Comparison of ENCODE assay signal across 28 cellular contexts in genomic region chr5:114314061-114314460, GRCh38. TPM values are rescaled to one million over a fixed set of nuclear protein-coding genes. Genes with fewer than 3 reads are reported as not detected.
DNase-seq lines count a peak whose midpoint lies in the region; ATAC-seq, FAIRE-seq and TF ChIP-seq lines count a peak whose summit lies in the region.
"Had no signal": no experiment of that assay in that cellular context is flagged by ENCODE, and none has a peak within 500 bp of the region (broad histone marks: within the 10 kb centered on the region; RNA-seq: fewer than 3 reads in every experiment).

No MANE protein-coding gene starts in this region.

- DNase-seq in GM12891 (ENCODE audit: insufficient read length, low spot score) (no peak), HFFc6 (no peak), GM12878 (ENCODE audit: low read depth, low spot score) (no peak), progenitor cell of endocrine pancreas (ENCODE audit: low spot score, unreplicated experiment) (no peak), brain microvascular endothelial cell (no peak)
- DNase-seq: BE2C; C1 segment of cervical spinal cord; CD4-positive, alpha-beta memory T cell; CD4-positive, CD25-positive, alpha-beta regulatory T cell; CD8-positive, alpha-beta memory T cell; COR-L47; DMS 273 treated with DMSO at 0.1 percent for 48 hours; DMS153; DMS53; DMS79; DND-41; EL; GDM1 had no signal

- H3K27ac ChIP-seq in GM12878 (ENCODE audit: control insufficient read depth, insufficient read depth) (no peak overlapping the region), brain microvascular endothelial cell (no peak overlapping the region)
- H3K27ac ChIP-seq: 22Rv1, A549, BLaER1 had no signal

- no peaks in the 10 kb centered on the region for H3K36me3 ChIP-seq in GM12878 (ENCODE audit: control insufficient read depth in 2 of 2, insufficient read depth in 2 of 2, low read length in 1 of 2)
- no peaks in the 10 kb centered on the region for H3K36me3 ChIP-seq in brain microvascular endothelial cell (replicated peaks)
- H3K36me3 ChIP-seq: BE2C, BLaER1 had no signal

- no peak overlapping the region for H3K9ac ChIP-seq in GM12878 (ENCODE audit: control insufficient read depth, insufficient read depth, low read length)
- H3K9ac ChIP-seq: BLaER1 had no signal

- no peak overlapping the region for H2AFZ ChIP-seq in GM12878 (ENCODE audit: control insufficient read depth, low read depth, low read length)

- TF ChIP-seq EP300 in GM12878 (IDR thresholded peaks at IDR 0.05; ENCODE audit: borderline replicate concordance in 1 of 2, control insufficient read depth in 1 of 2, low read depth in 2 of 2, low read length in 2 of 2): no peak

- no peaks in the 10 kb centered on the region for H4K20me1 ChIP-seq in GM12878 (ENCODE audit: control insufficient read depth, insufficient read depth)
- H4K20me1 ChIP-seq: BLaER1 had no signal

- H3K4me3 Mint-ChIP-seq in HFFc6 (peak overlapping the region; percentile 14; the same call in 1 of the 2 replicates), progenitor cell of endocrine pancreas (ENCODE audit: low read depth) (no peak overlapping the region)
- H3K4me3 Mint-ChIP-seq: CD14-positive monocyte; CD4-positive, alpha-beta memory T cell; CD4-positive, CD25-positive, alpha-beta regulatory T cell; CD8-positive, alpha-beta memory T cell had no signal

- H3K36me3 Mint-ChIP-seq in HFFc6 (ENCODE audit: low read depth) (peaks cover 12% of the 10 kb centered on the region; the same call in 1 of the 2 replicates), progenitor cell of endocrine pancreas (ENCODE audit: insufficient read depth) (no peaks in the 10 kb centered on the region)
- H3K36me3 Mint-ChIP-seq: CD14-positive monocyte; CD4-positive, alpha-beta memory T cell; CD4-positive, CD25-positive, alpha-beta regulatory T cell; CD8-positive, alpha-beta memory T cell had no signal

- no peaks in the 10 kb centered on the region for H3K9me3 ChIP-seq in GM12878 (replicated peaks; ENCODE audit: control insufficient read depth, insufficient read depth, low read length)
- H3K9me3 ChIP-seq: A549, BE2C, BLaER1 had no signal

- 3% methylated on average over 2 of the region's 2 CpGs for WGBS in GM12878 (ENCODE audit: insufficient coverage, insufficient replicate concordance, low lambda C conversion rate, missing lambda C conversion rate)

- SMC1A ChIA-PET in GM12878 (lab: Charles Lee; ENCODE audit: uncharacterized antibody, unreplicated experiment): interaction anchor here (0.8 kb wide), 1 partner anchor 9 kb away, joined by 3 read pairs; no protein-coding TSS in a partner anchor

- no peak for TF ChIP-seq RAD21 in GM12878 (IDR thresholded peaks at IDR 0.05; ENCODE audit: insufficient read depth, low read depth, low read length)

- TF ChIP-seq POLR2A in GM12891 (IDR thresholded peaks at IDR 0.05; ENCODE audit: low read depth, low read length): no peak
- no peak for TF ChIP-seq POLR2A in GM12878 (IDR thresholded peaks at IDR 0.05; ENCODE audit: low read depth, low read length)

- TF ChIP-seq CTCF in HFFc6 (IDR thresholded peaks at IDR 0.05): no peak
- TF ChIP-seq CTCF in GM12878 (IDR thresholded peaks at IDR 0.05 in 2 of 3, conservative IDR thresholded peaks at IDR 0.05 in 1 of 3; ENCODE audit: control insufficient read depth in 2 of 3, extremely low read depth in 1 of 3, insufficient read depth in 1 of 3, low read depth in 3 of 3, low read length in 3 of 3): no peak
- TF ChIP-seq CTCF in progenitor cell of endocrine pancreas (IDR thresholded peaks at IDR 0.05; ENCODE audit: unreplicated experiment): no peak
- TF ChIP-seq CTCF in brain microvascular endothelial cell (IDR thresholded peaks at IDR 0.05; ENCODE audit: low read depth, low read length, missing control alignments): no peak

- no peak overlapping the region for H3K4me3 ChIP-seq in GM12878
- no peak overlapping the region for H3K4me3 ChIP-seq in brain microvascular endothelial cell (ENCODE audit: low read depth, low read length)
- H3K4me3 ChIP-seq: A549, BLaER1 had no signal

- H3K9me3 Mint-ChIP-seq in HFFc6: no peaks in the 10 kb centered on the region
- no peaks in the 10 kb centered on the region for H3K9me3 Mint-ChIP-seq in progenitor cell of endocrine pancreas (ENCODE audit: low read depth)
- H3K9me3 Mint-ChIP-seq: CD14-positive monocyte; CD4-positive, alpha-beta memory T cell had no signal

- BruUV-seq in GM12878 (replicated peaks; lab: Mats Ljungman, UMichigan): no TSS peak

- H3K27me3 Mint-ChIP-seq in HFFc6 (ENCODE audit: insufficient read depth): no peaks in the 10 kb centered on the region; the same call in 1 of the 2 replicates
- H3K27me3 Mint-ChIP-seq in progenitor cell of endocrine pancreas: no peaks in the 10 kb centered on the region
- H3K27me3 Mint-ChIP-seq: CD4-positive, alpha-beta memory T cell; CD4-positive, CD25-positive, alpha-beta regulatory T cell had no signal

- no peaks in the 10 kb centered on the region for H3K79me2 ChIP-seq in GM12878 (ENCODE audit: control insufficient read depth, insufficient read depth, low read length)

- H3K4me1 Mint-ChIP-seq in HFFc6 (ENCODE audit: low read depth) (peaks cover 92% of the 10 kb centered on the region), progenitor cell of endocrine pancreas (ENCODE audit: low read depth) (peaks cover 6% of the 10 kb centered on the region)
- H3K4me1 Mint-ChIP-seq: CD14-positive monocyte; CD4-positive, alpha-beta memory T cell; CD4-positive, CD25-positive, alpha-beta regulatory T cell; CD8-positive, alpha-beta memory T cell had no signal

- in situ Hi-C loops in GM12878 (cut with MboI) (loop anchor here (25.0 kb wide), 1 partner anchor 627 kb away; no protein-coding TSS in a partner anchor), brain microvascular endothelial cell (cut with HindIII; ENCODE audit: low pct_ligation_motif_present, low sequenced_read_pairs) (no loop called here)

- RAD21 ChIA-PET in GM12878 (lab: Charles Lee; ENCODE audit: unreplicated experiment): no interaction called here

- no peak overlapping the region for H3K4me2 ChIP-seq in GM12878 (ENCODE audit: control insufficient read depth, insufficient read depth)
- H3K4me2 ChIP-seq: A549, BLaER1 had no signal

- H3K27me3 ChIP-seq in GM12878 (replicated peaks in 1 of 2; ENCODE audit: control insufficient read depth in 2 of 2, insufficient read depth in 2 of 2, low read length in 1 of 2) (no peaks in the 10 kb centered on the region; a peak in 1 of 4 replicates), brain microvascular endothelial cell (replicated peaks) (no peaks in the 10 kb centered on the region)
- H3K27me3 ChIP-seq: BE2C, BLaER1 had no signal

- H3K27ac Mint-ChIP-seq in HFFc6 (peak overlapping the region; percentile 57; the same call in 1 of the 2 replicates), progenitor cell of endocrine pancreas (no peak overlapping the region)
- H3K27ac Mint-ChIP-seq: CD14-positive monocyte; CD4-positive, alpha-beta memory T cell; CD4-positive, CD25-positive, alpha-beta regulatory T cell had no signal

- H3K4me1 ChIP-seq in GM12878 (ENCODE audit: control insufficient read depth, insufficient read depth, low read length): no peaks in the 10 kb centered on the region
- H3K4me1 ChIP-seq: A549, BE2C had no signal

- FAIRE-seq in GM12891 (lab: Jason Lieb, UNC): no peak
- FAIRE-seq in GM12878 (lab: Jason Lieb, UNC): no peak
- FAIRE-seq: A549, GM12892, GM18507 had no signal

- intact Hi-C loops in GM12878 (cut with micrococcal nuclease; ENCODE audit: unreplicated experiment): no loop called here

- CTCF ChIA-PET in GM12878 (lab: Yijun Ruan, JAX): interaction anchor here (1.3 kb wide), 1 partner anchor 10 kb away, joined by 3 read pairs; no protein-coding TSS in a partner anchor

- ATAC-seq in GM21360 (IDR thresholded peaks at IDR 0.05; ENCODE audit: unreplicated experiment): peak; percentile 52
- ATAC-seq in GM12878: peak; percentile 61
- no peak for ATAC-seq in GM19035 (IDR thresholded peaks at IDR 0.05; ENCODE audit: unreplicated experiment)
- ATAC-seq: A549 had no signal

- POLR2A ChIA-PET in GM12878 (lab: Charles Lee): no interaction called here

TF ChIP-seq in GM12891, 5 proteins besides CTCF, POLR2A, EP300 and RAD21:
- TF ChIP-seq SPI1 (IDR thresholded peaks at IDR 0.05; ENCODE audit: low read depth, low read length) (peak; percentile 42; the same call in 1 of the 2 replicates), PAX5 (IDR thresholded peaks at IDR 0.05; ENCODE audit: insufficient read depth, low read length, severe bottlenecking) (no peak)
TF ChIP-seq in GM12891: peak in this region for 1.

TF ChIP-seq in GM12878, 131 proteins besides CTCF, POLR2A, EP300 and RAD21:
- TF ChIP-seq SPI1 (IDR thresholded peaks at IDR 0.05; ENCODE audit: borderline replicate concordance, insufficient read depth, low read depth, low read length) (peak; percentile 57; the same call in 1 of the 2 replicates), PKNOX1 (IDR thresholded peaks at IDR 0.05) (no peak)

RNA-seq across cellular contexts. Expression of gene KCNN2, which starts 47.8 kb away (rescaled TPM):
- 0.18 TPM for polyA plus RNA-seq in GM12891 (2012; ENCODE audit: low read depth, missing spikeins)
- total RNA-seq in HFFc6 (2021; fragmentation: NEBNext Ultra II Directional; extraction: Animal tissue kit (Norgen Biotek cat#: 25700)): 10 to 100 TPM; 13.9 to 51.6 (median 47.0) TPM
- total RNA-seq in GM12878 (2013; cell fraction: nucleolus; rRNA removed): 42.4 and 43.1 TPM in 2 replicates
- total RNA-seq in GM12878 (2014; rRNA removed): 0.71 and 0.79 TPM in 2 replicates
- total RNA-seq in GM12878 (2014; rRNA removed; fragmentation: Illumina TruSeq; extraction: Trizol): 1.4 and 1.5 TPM in 2 replicates
- 0.80 and 0.93 TPM in 2 replicates for total RNA-seq in GM12878 (2021)
- polyA plus RNA-seq in GM12878 (2011; ENCODE audit: low read depth): not detected
- 3.5 and 3.6 TPM in 2 replicates for polyA plus RNA-seq in GM12878 (2011; rRNA removed)
- 2.5 and 3.0 TPM in 2 replicates for polyA plus RNA-seq in GM12878 (2011; cell fraction: cytosol; rRNA removed)
- 7.8 and 8.7 TPM in 2 replicates for polyA plus RNA-seq in GM12878 (2011; cell fraction: nucleus; rRNA removed)
- polyA plus RNA-seq in GM12878 (2012): 0.18 TPM in 1 of 2 replicates, not detected in the other
- 0.93 and 1.2 TPM in 2 replicates for polyA plus RNA-seq in GM12878 (2014; fragmentation: Illumina TruSeq; extraction: Trizol)
- under 1 TPM; 0.47 to 0.60 TPM for polyA plus RNA-seq in GM12878 (2014; fragmentation: Nextera tagmentation; extraction: Ambion mirVana)
- 1.1 TPM in 2 replicates for polyA plus RNA-seq in GM12878 (2014; rRNA removed)
- polyA plus RNA-seq in GM12878 (2016; fragmentation: Nextera tagmentation; extraction: Ambion mirVana): under 1 TPM; 0.21 TPM
- polyA minus RNA-seq in GM12878 (2011; rRNA and poly(A)+ RNA removed): 8.5 and 9.4 TPM in 2 replicates
- polyA minus RNA-seq in GM12878 (2011; cell fraction: cytosol; rRNA and poly(A)+ RNA removed): 2.3 and 2.5 TPM in 2 replicates
- polyA minus RNA-seq in GM12878 (2011; cell fraction: nucleus; rRNA and poly(A)+ RNA removed): 13.4 and 23.0 TPM in 2 replicates
- 1.5 and 2.0 TPM in 2 replicates for total RNA-seq in progenitor cell of endocrine pancreas
- total RNA-seq: A172; CD4-positive, alpha-beta memory T cell; CD4-positive, CD25-positive, alpha-beta regulatory T cell; CD8-positive, alpha-beta memory T cell; G401 had no signal
- polyA plus RNA-seq: CD14-positive monocyte; CD4-positive, alpha-beta memory T cell; CD4-positive, CD25-positive, alpha-beta regulatory T cell; CD8-positive, alpha-beta memory T cell had no signal
